In genomic region chr12:10739157-10740118, GRCh38 we compare ENCODE assay signal across 25 cellular contexts. TPM values are rescaled to one million over a fixed set of nuclear protein-coding genes. Genes with fewer than 3 reads are reported as not detected.
A peak's percentile ranks its signal among the peaks of the same experiment; 100 is the strongest.
DNase-seq lines count a peak whose midpoint lies in the region; ATAC-seq, FAIRE-seq and TF ChIP-seq lines count a peak whose summit lies in the region.
"Had no signal": no experiment of that assay in that cellular context is flagged by ENCODE, and none has a peak within 500 bp of the region (broad histone marks: within the 10 kb centered on the region; RNA-seq: fewer than 3 reads in every experiment).

No MANE protein-coding gene starts in this region.

- H3K4me3 ChIP-seq in KMS-11 (IDR thresholded peaks at IDR 0.05; ENCODE audit: insufficient read depth, low read depth, low read length), result no peak overlapping the region
- H3K4me3 ChIP-seq in GM12878, result no peak overlapping the region
- H3K4me3 ChIP-seq in mucosa of descending colon, result no peak overlapping the region
- H3K4me3 ChIP-seq: pancreas, right lobe of liver had no signal

- TF ChIP-seq EP300 in GM12878 (IDR thresholded peaks at IDR 0.05; ENCODE audit: borderline replicate concordance in 1 of 2, control insufficient read depth in 1 of 2, low read depth in 2 of 2, low read length in 2 of 2), result no peak

- no peaks in the 10 kb centered on the region for H3K27me3 Mint-ChIP-seq in Calu3 (ENCODE audit: unreplicated experiment)
- H3K27me3 Mint-ChIP-seq: CD4-positive, alpha-beta T cell had no signal

- no peak for FAIRE-seq in GM12878 (lab: Jason Lieb, UNC)
- FAIRE-seq: endometrium, pancreas had no signal

- SMC1A ChIA-PET in GM12878 (lab: Charles Lee; ENCODE audit: uncharacterized antibody, unreplicated experiment), result interaction anchor here (0.9 to 3.2 kb wide), 4 partner anchors 10 to 20 kb away, joined by 3 to 16 read pairs (median 10); no protein-coding TSS in a partner anchor

- peak; percentile 22; the same call in 2 of the 3 replicates for ATAC-seq in GM12878
- peak; percentile 35 for ATAC-seq in mucosa of descending colon
- ATAC-seq: left colon, right lobe of liver had no signal

- in situ Hi-C loops in GM12878 (cut with MboI), result no loop called here

- RAD21 ChIA-PET in GM12878 (lab: Charles Lee; ENCODE audit: unreplicated experiment), result interaction anchor here (1.9 to 2.6 kb wide), 2 partner anchors 10 to 21 kb away, joined by 8 to 9 read pairs; no protein-coding TSS in a partner anchor

- H3K79me2 ChIP-seq in KMS-11 (ENCODE audit: insufficient read depth, low read depth) (no peaks in the 10 kb centered on the region), GM12878 (ENCODE audit: control insufficient read depth, insufficient read depth, low read length) (no peaks in the 10 kb centered on the region)

- 45% methylated on average over 8 of the region's 8 CpGs for WGBS in GM12878 (ENCODE audit: insufficient coverage, insufficient replicate concordance, low lambda C conversion rate, missing lambda C conversion rate)

- no peaks in the 10 kb centered on the region for H3K36me3 Mint-ChIP-seq in Calu3 (ENCODE audit: insufficient read depth, unreplicated experiment)

- H3K4me1 ChIP-seq in KMS-11 (ENCODE audit: low read depth, poor library complexity, severe bottlenecking) (peaks cover 21% of the 10 kb centered on the region), GM12878 (ENCODE audit: control insufficient read depth, insufficient read depth, low read length) (0 out of 2 replicates have a peak, but pooled peaks cover 2% of the 10 kb centered on the region), mucosa of descending colon (ENCODE audit: low read depth) (no peaks in the 10 kb centered on the region)
- H3K4me1 ChIP-seq: pancreas, right lobe of liver had no signal

- H3K4me3 Mint-ChIP-seq in Calu3 (ENCODE audit: low read depth, unreplicated experiment), result peak overlapping the region; percentile 9
- H3K4me3 Mint-ChIP-seq: activated T-cell treated with anti-CD3 and anti-CD28 coated beads, Interleukin-2, amount 50 U/mL, for 24 hours; CD4-positive, alpha-beta T cell; nephron had no signal

- POLR2A ChIA-PET in GM12878 (lab: Charles Lee), result interaction anchor here (1.0 kb wide), 1 partner anchor 9 kb away, joined by 4 read pairs; no protein-coding TSS in a partner anchor

- TF ChIP-seq RAD21 in GM12878 (IDR thresholded peaks at IDR 0.05; ENCODE audit: insufficient read depth, low read depth, low read length), result no peak

- TF ChIP-seq POLR2A in GM12878 (IDR thresholded peaks at IDR 0.05; ENCODE audit: low read depth, low read length), result no peak

- H3K4me2 ChIP-seq in KMS-11, result peak overlapping the region; percentile 10
- H3K4me2 ChIP-seq in GM12878 (ENCODE audit: control insufficient read depth, insufficient read depth), result no peak overlapping the region

- H3K9ac ChIP-seq in KMS-11 (no peak overlapping the region), GM12878 (ENCODE audit: control insufficient read depth, insufficient read depth, low read length) (no peak overlapping the region)

- peaks cover 65% of the 10 kb centered on the region for H3K4me1 Mint-ChIP-seq in Calu3 (ENCODE audit: low read depth, unreplicated experiment)
- H3K4me1 Mint-ChIP-seq: nephron had no signal

- H3K27me3 ChIP-seq in KMS-11 (ENCODE audit: insufficient read depth, low read depth) (no peaks in the 10 kb centered on the region), GM12878 (replicated peaks in 1 of 2; ENCODE audit: control insufficient read depth in 2 of 2, insufficient read depth in 2 of 2, low read length in 1 of 2) (no peaks in the 10 kb centered on the region)
- H3K27me3 ChIP-seq: pancreas, right lobe of liver had no signal

- no peaks in the 10 kb centered on the region for H3K36me3 ChIP-seq in KMS-11 (ENCODE audit: insufficient read depth)
- no peaks in the 10 kb centered on the region for H3K36me3 ChIP-seq in GM12878 (ENCODE audit: control insufficient read depth in 2 of 2, insufficient read depth in 2 of 2, low read length in 1 of 2)
- H3K36me3 ChIP-seq in mucosa of descending colon (ENCODE audit: low read depth), result no peaks in the 10 kb centered on the region
- H3K36me3 ChIP-seq: pancreas, right lobe of liver had no signal

- H2AFZ ChIP-seq in KMS-11 (ENCODE audit: low read depth) (peak overlapping the region; percentile 35; the same call in 1 of the 2 replicates), GM12878 (ENCODE audit: control insufficient read depth, low read depth, low read length) (no peak overlapping the region)

- no peaks in the 10 kb centered on the region for H3K9me3 Mint-ChIP-seq in Calu3 (ENCODE audit: low read depth, unreplicated experiment)
- H3K9me3 Mint-ChIP-seq: activated T-cell treated with anti-CD3 and anti-CD28 coated beads, Interleukin-2, amount 50 U/mL, for 24 hours; CD4-positive, alpha-beta T cell; nephron had no signal

- CTCF ChIA-PET in Calu3 (lab: Charles Lee), result interaction anchor here (1.5 to 1.8 kb wide), 2 partner anchors 10 to 16 kb away, joined by 6 to 11 read pairs; partner anchors contain the start of gene YBX3
- CTCF ChIA-PET in GM12878 (lab: Yijun Ruan, JAX), result interaction anchor here (1.1 to 2.9 kb wide), 4 partner anchors 9 to 748 kb away, joined by 3 to 23 read pairs (median 4); no protein-coding TSS in a partner anchor

- H3K27ac ChIP-seq in KMS-11 (peak overlapping the region; percentile 50), GM12878 (ENCODE audit: control insufficient read depth, insufficient read depth) (no peak overlapping the region)
- H3K27ac ChIP-seq: HL-60, right lobe of liver had no signal

- peak overlapping the region; percentile 90 for H3K27ac Mint-ChIP-seq in Calu3 (ENCODE audit: unreplicated experiment)
- H3K27ac Mint-ChIP-seq: activated T-cell treated with anti-CD3 and anti-CD28 coated beads, Interleukin-2, amount 50 U/mL, for 24 hours; CD4-positive, alpha-beta T cell; nephron had no signal

- no peak for DNase-seq in Calu3
- DNase-seq in GM12878 (ENCODE audit: low read depth, low spot score), result no peak
- no peak for DNase-seq in mucosa of descending colon
- no peak for DNase-seq in NCI-H1105 (lab: John Stamatoyannopoulos, UW)
- DNase-seq in midbrain (lab: John Stamatoyannopoulos, UW), result no peak
- DNase-seq in DMS114 treated with DMSO at 0.1 percent for 48 hours (lab: John Stamatoyannopoulos, UW; ENCODE audit: unreplicated experiment), result no peak
- DNase-seq: activated CD8-positive, alpha-beta memory T cell treated with anti-CD3 and anti-CD28 coated beads for 24 hours; activated naive CD4-positive, alpha-beta T cell treated with Interleukin-2 at 50 U/mL for 16 hours; activated T-cell treated with anti-CD3 and anti-CD28 coated beads, Interleukin-2, amount 50 U/mL, for 24 hours; amygdala; CD4-positive, alpha-beta T cell; cortex of kidney; DMS79; left colon; NCI-H1694; NCI-H2227 treated with DMSO at 0.1 percent for 48 hours; NCI-H82; OCI-M1; pancreas; right lobe of liver; SHP77 treated with DMSO at 0.1 percent for 48 hours had no signal

- BruUV-seq in Calu3 (replicated peaks; lab: Mats Ljungman, UMichigan) (no TSS peak), GM12878 (replicated peaks; lab: Mats Ljungman, UMichigan) (no TSS peak)

- H4K20me1 ChIP-seq in KMS-11 (ENCODE audit: insufficient read depth) (no peaks in the 10 kb centered on the region), GM12878 (ENCODE audit: control insufficient read depth, insufficient read depth) (no peaks in the 10 kb centered on the region)

- TF ChIP-seq CTCF in Calu3 (IDR thresholded peaks at IDR 0.05; ENCODE audit: unreplicated experiment) (no peak), KMS-11 (conservative IDR thresholded peaks at IDR 0.05; ENCODE audit: low read depth, low read length) (no peak), GM12878 (IDR thresholded peaks at IDR 0.05 in 2 of 3, conservative IDR thresholded peaks at IDR 0.05 in 1 of 3; ENCODE audit: control insufficient read depth in 2 of 3, extremely low read depth in 1 of 3, insufficient read depth in 1 of 3, low read depth in 3 of 3, low read length in 3 of 3) (no peak), mucosa of descending colon (IDR thresholded peaks at IDR 0.05) (no peak)

- intact Hi-C loops in Calu3 (cut with micrococcal nuclease; ENCODE audit: unreplicated experiment) (no loop called here), GM12878 (cut with micrococcal nuclease; ENCODE audit: unreplicated experiment) (no loop called here), mucosa of descending colon (cut with DNase I, micrococcal nuclease) (no loop called here)

- H3K9me3 ChIP-seq in GM12878 (replicated peaks; ENCODE audit: control insufficient read depth, insufficient read depth, low read length) (no peaks in the 10 kb centered on the region), mucosa of descending colon (no peaks in the 10 kb centered on the region)
- H3K9me3 ChIP-seq: pancreas, right lobe of liver had no signal

TF ChIP-seq in GM12878, 131 proteins besides CTCF, POLR2A, EP300 and RAD21 (continues in another document):
- TF ChIP-seq BCL3 (IDR thresholded peaks at IDR 0.05; ENCODE audit: borderline replicate concordance, insufficient read depth, low read depth, low read length, poor library complexity, severe bottlenecking), result no peak

RNA-seq across cellular contexts. Expression of gene YBX3, which starts 16.3 kb away (rescaled TPM):
- total RNA-seq in Calu3 (2022), result 295 and 312 TPM in 2 replicates
- 110 and 114 TPM in 2 replicates for total RNA-seq in GM12878 (2013; cell fraction: nucleolus; rRNA removed)
- 71.7 and 83.5 TPM in 2 replicates for total RNA-seq in GM12878 (2014; rRNA removed)
- 110 TPM in 2 replicates for total RNA-seq in GM12878 (2014; rRNA removed; fragmentation: Illumina TruSeq; extraction: Trizol)
- 221 and 234 TPM in 2 replicates for total RNA-seq in GM12878 (2021)
- 46.5 TPM for polyA plus RNA-seq in GM12878 (2011; ENCODE audit: low read depth)
- polyA plus RNA-seq in GM12878 (2011; rRNA removed), result 97.2 and 98.6 TPM in 2 replicates
- 115 and 130 TPM in 2 replicates for polyA plus RNA-seq in GM12878 (2011; cell fraction: cytosol; rRNA removed)
- 180 and 225 TPM in 2 replicates for polyA plus RNA-seq in GM12878 (2011; cell fraction: nucleus; rRNA removed)
- 88.0 and 148 TPM in 2 replicates for polyA plus RNA-seq in GM12878 (2012)
- polyA plus RNA-seq in GM12878 (2014; fragmentation: Illumina TruSeq; extraction: Trizol), result 162 and 211 TPM in 2 replicates
- 100 to 1,000 TPM in 1 of 2 experiments, 10 to 100 TPM in 1; 49.1 to 113 TPM for polyA plus RNA-seq in GM12878 (2014; fragmentation: Nextera tagmentation; extraction: Ambion mirVana)
- polyA plus RNA-seq in GM12878 (2014; rRNA removed), result 116 and 123 TPM in 2 replicates
- polyA plus RNA-seq in GM12878 (2016; fragmentation: Nextera tagmentation; extraction: Ambion mirVana), result 100 to 1,000 TPM in 1 of 2 experiments, 10 to 100 TPM in 1; 25.9 to 169 TPM
- 59.5 and 81.5 TPM in 2 replicates for polyA minus RNA-seq in GM12878 (2011; rRNA and poly(A)+ RNA removed)
- polyA minus RNA-seq in GM12878 (2011; cell fraction: cytosol; rRNA and poly(A)+ RNA removed), result 34.6 and 35.9 TPM in 2 replicates
- polyA minus RNA-seq in GM12878 (2011; cell fraction: nucleus; rRNA and poly(A)+ RNA removed), result 102 and 136 TPM in 2 replicates
- total RNA-seq in mucosa of descending colon, result 100 to 1,000 TPM; 120 to 373 (median 193) TPM
